8 cellular contexts compared by ENCODE assay signal in genomic region chr19:49451430-49452181, GRCh38. TPM values are rescaled to one million over a fixed set of nuclear protein-coding genes. Genes with fewer than 3 reads are reported as not detected.
DNase-seq lines count a peak whose midpoint lies in the region; TF ChIP-seq lines count a peak whose summit lies in the region.

Gene PIH1D1 (minus strand): TSS chr19:49451814. CDS start chr19:49451574, 240 bp downstream.

- POLR2A ChIA-PET in HEK293T (lab: Yijun Ruan, JAX) = interaction anchor here (0.5 to 4.7 kb wide), 22 partner anchors 8 to 224 kb away, joined by 3 to 41 read pairs (median 4); partner anchors contain the start of genes FLT3LG, GFY, RPS11 and SLC17A7

- CTCF ChIA-PET in HEK293T (lab: Yijun Ruan, JAX) = interaction anchor here (0.6 to 2.3 kb wide), 5 partner anchors 9 to 179 kb away, joined by 3 to 6 read pairs (median 4); no protein-coding TSS in a partner anchor

- peak; percentile 99 for DNase-seq in GF-D8 (lab: John Stamatoyannopoulos, UW)
- peak; percentile 89 for DNase-seq in HEK293T (ENCODE audit: extremely low spot score)
- DNase-seq in NAMALWA (ENCODE audit: low spot score) = peak; percentile 99
- DNase-seq in SK-N-DZ (ENCODE audit: low spot score) = peak; percentile 98
- peak; percentile 93 for DNase-seq in activated naive CD4-positive, alpha-beta T cell treated with anti-CD3 and anti-CD28 coated beads, Interleukin-2, amount 50 U/mL, for 16 hours
- peak; percentile 92 for DNase-seq in germinal center (ENCODE audit: low spot score)
- DNase-seq in non-pigmented ciliary epithelial cell (ENCODE audit: low read depth) = peak; percentile 98
- peak; percentile 99 for DNase-seq in superior temporal gyrus (ENCODE audit: extremely low spot score)

TF ChIP-seq in HEK293T, 16 proteins besides CTCF, POLR2A, EP300 and RAD21:
- peak; percentile 98 for TF ChIP-seq PKNOX1 (IDR thresholded peaks at IDR 0.05)
- TF ChIP-seq L3MBTL2 (conservative IDR thresholded peaks at IDR 0.05) = peak; percentile 82
- TF ChIP-seq ELF4 (IDR thresholded peaks at IDR 0.05) = peak; percentile 86
- TF ChIP-seq BHLHE40 (IDR thresholded peaks at IDR 0.05; ENCODE audit: borderline replicate concordance) = no peak

RNA-seq across cellular contexts. Expression of gene PIH1D1, which starts in this region (rescaled TPM):
- 105 and 107 TPM in 2 replicates for polyA plus RNA-seq in SK-N-DZ (2014; cell fraction: cytosol; rRNA removed)
- 190 and 225 TPM in 2 replicates for polyA plus RNA-seq in SK-N-DZ (2014; cell fraction: nucleus; rRNA removed)

Comparison
In these comparisons a context has a peak if more than half of its experiments do, and no peak if none do; other contexts are left out.
1. Peak in every context shown above with its lines: DNase-seq.